Comparison of ENCODE assay signal across 23 cellular contexts in the genomic region with DNA sequence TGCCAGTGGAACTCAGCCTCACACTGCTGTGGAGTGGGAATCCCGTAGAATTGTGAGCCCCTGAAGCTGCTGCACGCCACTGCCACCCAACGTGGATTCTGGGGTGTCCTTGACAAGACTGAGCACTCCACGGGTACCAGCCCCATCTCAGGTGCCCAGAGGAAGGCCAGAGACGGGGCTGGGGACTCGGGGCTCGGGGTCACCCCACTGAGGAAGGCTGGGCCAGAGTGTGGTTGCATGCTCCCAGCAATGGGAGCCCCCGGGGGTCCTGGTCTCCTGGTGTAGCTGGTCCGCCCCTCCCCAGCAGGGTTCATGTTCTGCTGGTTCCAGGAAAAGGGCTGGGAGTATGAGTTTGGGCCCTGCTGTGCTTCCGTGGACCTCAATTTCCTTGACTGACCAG. TPM values are rescaled to one million over a fixed set of nuclear protein-coding genes. Genes with fewer than 3 reads are reported as not detected.
"Had no signal": no experiment of that assay in that cellular context is flagged by ENCODE, and none has a peak within 500 bp of the region (broad histone marks: within the 10 kb centered on the region; RNA-seq: fewer than 3 reads in every experiment).

No MANE protein-coding gene starts in this region.

- DNase-seq: activated CD4-positive, alpha-beta T cell treated with anti-CD3 and anti-CD28 coated beads for 1 hour; activated CD4-positive, alpha-beta T cell treated with anti-CD3 and anti-CD28 coated beads, Interleukin-2, amount 50 U/mL, for 1 hour; activated CD8-positive, alpha-beta T cell treated with anti-CD3 and anti-CD28 coated beads, Interleukin-2, amount 10 ng/mL, durations not matched to agents 7 days and 5 days; activated gamma-delta T cell; activated naive CD4-positive, alpha-beta T cell treated with anti-CD3 and anti-CD28 coated beads, Interleukin-2, amount 50 U/mL, for 16 hours; activated naive CD8-positive, alpha-beta T cell treated with anti-CD3 and anti-CD28 coated beads, Interleukin-2, amount 50 U/mL, for 24 hours; dermis blood vessel endothelial cell; effector CD8-positive, alpha-beta T cell; foreskin melanocyte; hypothalamus; stimulated activated CD4-positive, alpha-beta T cell treated with anti-CD3 and anti-CD28 coated beads, Interleukin-12 subunit alpha, Interleukin-12 subunit beta, amount 100 ng/mL, for 4 hours; stimulated activated CD4-positive, alpha-beta T cell treated with anti-CD3 and anti-CD28 coated beads, Interleukin-4, amount 100 ng/mL, for 4 hours; stimulated activated naive CD8-positive, alpha-beta T cell treated with anti-CD3 and anti-CD28 coated beads, Interleukin-15, Interleukin-2, amounts not matched to agents 100 U/mL and 50 U/mL, for 24 hours; substantia nigra; T-helper 9 cell had no signal

- H3K27me3 ChIP-seq: tibial nerve had no signal

- H3K27ac ChIP-seq: tibial nerve had no signal

- ATAC-seq: activated CD8-positive, alpha-beta T cell treated with anti-CD3 and anti-CD28 coated beads, Interleukin-2, amount 10 ng/mL, durations not matched to agents 7 days and 5 days; activated naive CD8-positive, alpha-beta T cell treated with anti-CD3 and anti-CD28 coated beads, Interleukin-2, amount 50 U/mL, for 24 hours; stimulated activated naive CD8-positive, alpha-beta T cell treated with anti-CD3 and anti-CD28 coated beads, Interleukin-15, Interleukin-2, amounts not matched to agents 100 U/mL and 50 U/mL, for 24 hours had no signal

- H3K9me3 Mint-ChIP-seq: activated naive CD8-positive, alpha-beta T cell treated with anti-CD3 and anti-CD28 coated beads, Interleukin-2, amount 50 U/mL, for 24 hours; activated T-helper 1 cell treated with anti-CD3 and anti-CD28 coated beads, Interleukin-12 subunit alpha, Interleukin-12 subunit beta, Interleukin-2, Interleukin-4 antibody, amounts not matched to agents 30 ng/mL and 10 ng/mL and 1 ng/mL, durations not matched to agents 14 hours and 24 hours and 36 hours; memory B cell; nephron had no signal

- H3K27me3 Mint-ChIP-seq: activated naive CD8-positive, alpha-beta T cell treated with anti-CD3 and anti-CD28 coated beads, Interleukin-2, amount 50 U/mL, for 24 hours had no signal

- H3K4me3 Mint-ChIP-seq: activated CD8-positive, alpha-beta T cell treated with anti-CD3 and anti-CD28 coated beads, Interleukin-2, amount 10 ng/mL, durations not matched to agents 7 days and 5 days; activated naive CD8-positive, alpha-beta T cell treated with anti-CD3 and anti-CD28 coated beads, Interleukin-2, amount 50 U/mL, for 24 hours; activated T-helper 1 cell treated with anti-CD3 and anti-CD28 coated beads, Interleukin-12 subunit alpha, Interleukin-12 subunit beta, Interleukin-2, Interleukin-4 antibody, amounts not matched to agents 30 ng/mL and 10 ng/mL and 1 ng/mL, durations not matched to agents 14 hours and 24 hours and 36 hours; memory B cell; nephron had no signal

- H3K27ac Mint-ChIP-seq: activated CD8-positive, alpha-beta T cell treated with anti-CD3 and anti-CD28 coated beads, Interleukin-2, amount 10 ng/mL, durations not matched to agents 7 days and 5 days; activated naive CD8-positive, alpha-beta T cell treated with anti-CD3 and anti-CD28 coated beads, Interleukin-2, amount 50 U/mL, for 24 hours; activated T-helper 1 cell treated with anti-CD3 and anti-CD28 coated beads, Interleukin-12 subunit alpha, Interleukin-12 subunit beta, Interleukin-2, Interleukin-4 antibody, amounts not matched to agents 30 ng/mL and 10 ng/mL and 1 ng/mL, durations not matched to agents 14 hours and 24 hours and 36 hours; memory B cell; nephron had no signal

- H3K4me3 ChIP-seq: tibial nerve had no signal

- H3K9me3 ChIP-seq: tibial nerve had no signal

RNA-seq across cellular contexts. Expression of a gene that starts 22.8 kb away (rescaled TPM):
- total RNA-seq: activated CD8-positive, alpha-beta T cell treated with anti-CD3 and anti-CD28 coated beads, Interleukin-2, amount 10 ng/mL, durations not matched to agents 7 days and 5 days; activated T-helper 1 cell treated with anti-CD3 and anti-CD28 coated beads, Interleukin-12 subunit alpha, Interleukin-12 subunit beta, Interleukin-2, Interleukin-4 antibody, amounts not matched to agents 30 ng/mL and 10 ng/mL and 1 ng/mL, durations not matched to agents 14 hours and 24 hours and 36 hours; dermis blood vessel endothelial cell; lower leg skin; mononuclear cell; renal cortical epithelial cell; T-helper 1 cell treated with Interleukin-12 subunit alpha and Interleukin-12 subunit beta and Interleukin-4 antibody, amounts not matched to agents 30 ng/mL and 1 ng/mL, for 36 hours; tibial nerve had no signal
